ENCODE assay signal across 1 cellular context in the genomic region with DNA sequence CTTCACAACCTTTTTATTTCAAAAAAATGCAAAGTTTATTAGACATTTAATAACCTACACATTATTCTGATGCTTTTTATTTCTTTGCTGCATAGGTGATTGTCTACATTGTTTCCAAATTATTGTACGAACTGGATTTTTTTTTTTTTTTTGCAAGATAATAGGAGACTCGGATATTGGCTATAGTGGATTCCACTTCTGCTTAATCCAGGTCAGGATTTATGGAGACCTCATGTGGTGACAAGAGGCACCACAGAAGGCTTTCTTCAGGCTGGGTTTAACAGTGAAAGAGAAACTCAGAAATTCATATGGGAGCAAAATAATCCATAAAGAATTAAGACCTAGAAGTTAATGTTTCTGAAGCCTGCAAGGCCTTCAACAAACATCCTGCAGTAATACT.
TF ChIP-seq lines count a peak whose summit lies in the region.

No MANE protein-coding gene starts in this region.

TF ChIP-seq in GM23338, 12 proteins besides CTCF, POLR2A, EP300 and RAD21 (continued from another document):
- TF ChIP-seq, protein P1, sequence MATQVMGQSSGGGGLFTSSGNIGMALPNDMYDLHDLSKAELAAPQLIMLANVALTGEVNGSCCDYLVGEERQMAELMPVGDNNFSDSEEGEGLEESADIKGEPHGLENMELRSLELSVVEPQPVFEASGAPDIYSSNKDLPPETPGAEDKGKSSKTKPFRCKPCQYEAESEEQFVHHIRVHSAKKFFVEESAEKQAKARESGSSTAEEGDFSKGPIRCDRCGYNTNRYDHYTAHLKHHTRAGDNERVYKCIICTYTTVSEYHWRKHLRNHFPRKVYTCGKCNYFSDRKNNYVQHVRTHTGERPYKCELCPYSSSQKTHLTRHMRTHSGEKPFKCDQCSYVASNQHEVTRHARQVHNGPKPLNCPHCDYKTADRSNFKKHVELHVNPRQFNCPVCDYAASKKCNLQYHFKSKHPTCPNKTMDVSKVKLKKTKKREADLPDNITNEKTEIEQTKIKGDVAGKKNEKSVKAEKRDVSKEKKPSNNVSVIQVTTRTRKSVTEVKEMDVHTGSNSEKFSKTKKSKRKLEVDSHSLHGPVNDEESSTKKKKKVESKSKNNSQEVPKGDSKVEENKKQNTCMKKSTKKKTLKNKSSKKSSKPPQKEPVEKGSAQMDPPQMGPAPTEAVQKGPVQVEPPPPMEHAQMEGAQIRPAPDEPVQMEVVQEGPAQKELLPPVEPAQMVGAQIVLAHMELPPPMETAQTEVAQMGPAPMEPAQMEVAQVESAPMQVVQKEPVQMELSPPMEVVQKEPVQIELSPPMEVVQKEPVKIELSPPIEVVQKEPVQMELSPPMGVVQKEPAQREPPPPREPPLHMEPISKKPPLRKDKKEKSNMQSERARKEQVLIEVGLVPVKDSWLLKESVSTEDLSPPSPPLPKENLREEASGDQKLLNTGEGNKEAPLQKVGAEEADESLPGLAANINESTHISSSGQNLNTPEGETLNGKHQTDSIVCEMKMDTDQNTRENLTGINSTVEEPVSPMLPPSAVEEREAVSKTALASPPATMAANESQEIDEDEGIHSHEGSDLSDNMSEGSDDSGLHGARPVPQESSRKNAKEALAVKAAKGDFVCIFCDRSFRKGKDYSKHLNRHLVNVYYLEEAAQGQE (IDR thresholded peaks at IDR 0.05; ENCODE audit: unreplicated experiment): no peak
- TF ChIP-seq ZNF331 (CRISPR knock-in tag; IDR thresholded peaks at IDR 0.05; ENCODE audit: low read depth) (no peak), NANOG (IDR thresholded peaks at IDR 0.05; ENCODE audit: borderline replicate concordance) (no peak), ZNF114 (CRISPR knock-in tag; IDR thresholded peaks at IDR 0.05) (no peak), EZH2phosphoT487 (IDR thresholded peaks at IDR 0.05; ENCODE audit: unreplicated experiment) (no peak), CREB1 (CRISPR knock-in tag; IDR thresholded peaks at IDR 0.05; ENCODE audit: low read depth) (no peak), JUNB (IDR thresholded peaks at IDR 0.05; ENCODE audit: unreplicated experiment) (no peak)
- TF ChIP-seq, protein P2, sequence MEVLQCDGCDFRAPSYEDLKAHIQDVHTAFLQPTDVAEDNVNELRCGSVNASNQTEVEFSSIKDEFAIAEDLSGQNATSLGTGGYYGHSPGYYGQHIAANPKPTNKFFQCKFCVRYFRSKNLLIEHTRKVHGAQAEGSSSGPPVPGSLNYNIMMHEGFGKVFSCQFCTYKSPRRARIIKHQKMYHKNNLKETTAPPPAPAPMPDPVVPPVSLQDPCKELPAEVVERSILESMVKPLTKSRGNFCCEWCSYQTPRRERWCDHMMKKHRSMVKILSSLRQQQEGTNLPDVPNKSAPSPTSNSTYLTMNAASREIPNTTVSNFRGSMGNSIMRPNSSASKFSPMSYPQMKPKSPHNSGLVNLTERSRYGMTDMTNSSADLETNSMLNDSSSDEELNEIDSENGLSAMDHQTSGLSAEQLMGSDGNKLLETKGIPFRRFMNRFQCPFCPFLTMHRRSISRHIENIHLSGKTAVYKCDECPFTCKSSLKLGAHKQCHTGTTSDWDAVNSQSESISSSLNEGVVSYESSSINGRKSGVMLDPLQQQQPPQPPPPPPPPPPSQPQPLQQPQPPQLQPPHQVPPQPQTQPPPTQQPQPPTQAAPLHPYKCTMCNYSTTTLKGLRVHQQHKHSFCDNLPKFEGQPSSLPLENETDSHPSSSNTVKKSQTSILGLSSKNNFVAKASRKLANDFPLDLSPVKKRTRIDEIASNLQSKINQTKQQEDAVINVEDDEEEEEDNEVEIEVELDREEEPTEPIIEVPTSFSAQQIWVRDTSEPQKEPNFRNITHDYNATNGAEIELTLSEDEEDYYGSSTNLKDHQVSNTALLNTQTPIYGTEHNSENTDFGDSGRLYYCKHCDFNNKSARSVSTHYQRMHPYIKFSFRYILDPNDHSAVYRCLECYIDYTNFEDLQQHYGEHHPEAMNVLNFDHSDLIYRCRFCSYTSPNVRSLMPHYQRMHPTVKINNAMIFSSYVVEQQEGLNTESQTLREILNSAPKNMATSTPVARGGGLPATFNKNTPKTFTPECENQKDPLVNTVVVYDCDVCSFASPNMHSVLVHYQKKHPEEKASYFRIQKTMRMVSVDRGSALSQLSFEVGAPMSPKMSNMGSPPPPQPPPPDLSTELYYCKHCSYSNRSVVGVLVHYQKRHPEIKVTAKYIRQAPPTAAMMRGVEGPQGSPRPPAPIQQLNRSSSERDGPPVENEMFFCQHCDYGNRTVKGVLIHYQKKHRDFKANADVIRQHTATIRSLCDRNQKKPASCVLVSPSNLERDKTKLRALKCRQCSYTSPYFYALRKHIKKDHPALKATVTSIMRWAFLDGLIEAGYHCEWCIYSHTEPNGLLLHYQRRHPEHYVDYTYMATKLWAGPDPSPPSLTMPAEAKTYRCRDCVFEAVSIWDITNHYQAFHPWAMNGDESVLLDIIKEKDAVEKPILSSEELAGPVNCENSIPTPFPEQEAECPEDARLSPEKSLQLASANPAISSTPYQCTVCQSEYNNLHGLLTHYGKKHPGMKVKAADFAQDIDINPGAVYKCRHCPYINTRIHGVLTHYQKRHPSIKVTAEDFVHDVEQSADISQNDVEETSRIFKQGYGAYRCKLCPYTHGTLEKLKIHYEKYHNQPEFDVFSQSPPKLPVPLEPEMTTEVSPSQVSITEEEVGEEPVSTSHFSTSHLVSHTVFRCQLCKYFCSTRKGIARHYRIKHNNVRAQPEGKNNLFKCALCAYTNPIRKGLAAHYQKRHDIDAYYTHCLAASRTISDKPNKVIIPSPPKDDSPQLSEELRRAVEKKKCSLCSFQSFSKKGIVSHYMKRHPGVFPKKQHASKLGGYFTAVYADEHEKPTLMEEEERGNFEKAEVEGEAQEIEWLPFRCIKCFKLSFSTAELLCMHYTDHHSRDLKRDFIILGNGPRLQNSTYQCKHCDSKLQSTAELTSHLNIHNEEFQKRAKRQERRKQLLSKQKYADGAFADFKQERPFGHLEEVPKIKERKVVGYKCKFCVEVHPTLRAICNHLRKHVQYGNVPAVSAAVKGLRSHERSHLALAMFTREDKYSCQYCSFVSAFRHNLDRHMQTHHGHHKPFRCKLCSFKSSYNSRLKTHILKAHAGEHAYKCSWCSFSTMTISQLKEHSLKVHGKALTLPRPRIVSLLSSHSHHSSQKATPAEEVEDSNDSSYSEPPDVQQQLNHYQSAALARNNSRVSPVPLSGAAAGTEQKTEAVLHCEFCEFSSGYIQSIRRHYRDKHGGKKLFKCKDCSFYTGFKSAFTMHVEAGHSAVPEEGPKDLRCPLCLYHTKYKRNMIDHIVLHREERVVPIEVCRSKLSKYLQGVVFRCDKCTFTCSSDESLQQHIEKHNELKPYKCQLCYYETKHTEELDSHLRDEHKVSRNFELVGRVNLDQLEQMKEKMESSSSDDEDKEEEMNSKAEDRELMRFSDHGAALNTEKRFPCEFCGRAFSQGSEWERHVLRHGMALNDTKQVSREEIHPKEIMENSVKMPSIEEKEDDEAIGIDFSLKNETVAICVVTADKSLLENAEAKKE (CRISPR knock-in tag; IDR thresholded peaks at IDR 0.05): no peak
